Comparison of ENCODE assay signal across 8 cellular contexts in the genomic region with DNA sequence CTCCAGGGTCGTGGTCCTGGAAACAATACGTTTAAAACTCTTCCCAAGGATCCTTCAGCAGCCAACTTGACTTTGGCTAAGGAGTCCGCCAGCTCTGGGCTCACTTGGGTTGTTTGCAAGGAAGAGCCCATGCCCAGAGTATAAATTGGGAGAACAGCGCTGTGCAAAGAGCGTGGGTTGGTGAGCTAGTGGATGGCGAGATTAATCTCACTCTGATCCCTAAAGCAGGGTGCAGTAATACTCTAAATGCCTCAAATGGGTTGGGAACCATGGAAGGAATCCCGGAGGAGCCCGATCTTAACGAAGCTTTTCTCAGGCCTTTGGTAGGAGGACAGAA. TPM values are rescaled to one million over a fixed set of nuclear protein-coding genes. Genes with fewer than 3 reads are reported as not detected.
DNase-seq lines count a peak whose midpoint lies in the region; ATAC-seq and TF ChIP-seq lines count a peak whose summit lies in the region.

No MANE protein-coding gene starts in this region.

- no peaks in the 10 kb centered on the region for H3K9me3 ChIP-seq in hepatocyte (ENCODE audit: low read depth)
- H3K9me3 ChIP-seq in smooth muscle cell (replicated peaks; ENCODE audit: low read depth), result no peaks in the 10 kb centered on the region

- no peaks in the 10 kb centered on the region for H3K9me2 ChIP-seq in hepatocyte (replicated peaks; ENCODE audit: insufficient read depth)

- peaks cover 22% of the 10 kb centered on the region for H3K36me3 Mint-ChIP-seq in activated T-helper 2 cell treated with anti-CD3 and anti-CD28 coated beads, Interferon-gamma antibody, Interleukin-2, Interleukin-4, amounts not matched to agents 10 μg/mL and 5 μg/mL and 100 μg/mL, durations not matched to agents 14 hours and 24 hours and 36 hours (ENCODE audit: low read depth)

- H3K4me3 ChIP-seq in H7 (ENCODE audit: insufficient read depth, low read depth, low read length), result peak overlapping the region; percentile 38
- no peak overlapping the region for H3K4me3 ChIP-seq in hepatocyte
- H3K4me3 ChIP-seq in smooth muscle cell, result peak overlapping the region; percentile 80

- peaks cover 4% of the 10 kb centered on the region for H3K9me3 Mint-ChIP-seq in activated T-helper 2 cell treated with anti-CD3 and anti-CD28 coated beads, Interferon-gamma antibody, Interleukin-2, Interleukin-4, amounts not matched to agents 10 μg/mL and 5 μg/mL and 100 μg/mL, durations not matched to agents 14 hours and 24 hours and 36 hours

- peak overlapping the region; percentile 63 for H3K9ac ChIP-seq in smooth muscle cell (ENCODE audit: low read depth)

- TF ChIP-seq CTCF in hepatocyte (IDR thresholded peaks at IDR 0.05; ENCODE audit: poor library complexity) (no peak), smooth muscle cell (IDR thresholded peaks at IDR 0.05; ENCODE audit: borderline replicate concordance, insufficient read depth, poor library complexity, severe bottlenecking) (no peak)

- H3F3A ChIP-seq in smooth muscle cell (ENCODE audit: low read depth), result peaks cover 9% of the 10 kb centered on the region

- H3K27ac Mint-ChIP-seq in activated T-helper 2 cell treated with anti-CD3 and anti-CD28 coated beads, Interferon-gamma antibody, Interleukin-2, Interleukin-4, amounts not matched to agents 10 μg/mL and 5 μg/mL and 100 μg/mL, durations not matched to agents 14 hours and 24 hours and 36 hours, result peak overlapping the region; percentile 90

- H3K4me1 Mint-ChIP-seq in activated T-helper 2 cell treated with anti-CD3 and anti-CD28 coated beads, Interferon-gamma antibody, Interleukin-2, Interleukin-4, amounts not matched to agents 10 μg/mL and 5 μg/mL and 100 μg/mL, durations not matched to agents 14 hours and 24 hours and 36 hours (ENCODE audit: low read depth), result peaks cover 36% of the 10 kb centered on the region

- H4K20me1 ChIP-seq in hepatocyte (ENCODE audit: insufficient read depth, poor library complexity, severe bottlenecking) (no peaks in the 10 kb centered on the region), smooth muscle cell (ENCODE audit: low read depth) (no peaks in the 10 kb centered on the region)

- H3K79me2 ChIP-seq in hepatocyte (peaks cover 26% of the 10 kb centered on the region), smooth muscle cell (ENCODE audit: low read depth) (peaks cover 29% of the 10 kb centered on the region)

- peaks cover 2% of the 10 kb centered on the region for H3K27me3 Mint-ChIP-seq in activated T-helper 2 cell treated with anti-CD3 and anti-CD28 coated beads, Interferon-gamma antibody, Interleukin-2, Interleukin-4, amounts not matched to agents 10 μg/mL and 5 μg/mL and 100 μg/mL, durations not matched to agents 14 hours and 24 hours and 36 hours (ENCODE audit: low read depth)

- H2AFZ ChIP-seq in hepatocyte, result peak overlapping the region; percentile 96
- H2AFZ ChIP-seq in smooth muscle cell (ENCODE audit: low read depth), result peak overlapping the region; percentile 97

- peak overlapping the region; percentile 70 for H3K4me2 ChIP-seq in hepatocyte
- H3K4me2 ChIP-seq in smooth muscle cell, result peak overlapping the region; percentile 99

- 81% methylated on average over 9 of the region's 9 CpGs for WGBS in hepatocyte (ENCODE audit: low lambda C conversion rate, missing lambda C conversion rate)
- 66% methylated on average over 9 of the region's 9 CpGs for WGBS in smooth muscle cell (ENCODE audit: low lambda C conversion rate)

- intact Hi-C loops in activated T-helper 2 cell treated with anti-CD3 and anti-CD28 coated beads, Interferon-gamma antibody, Interleukin-2, Interleukin-4, amounts not matched to agents 10 μg/mL and 5 μg/mL and 100 μg/mL, durations not matched to agents 14 hours and 24 hours and 36 hours (cut with micrococcal nuclease), result loop anchor here (2.0 to 5.0 kb wide), 4 partner anchors 60 to 990 kb away; partner anchors contain the start of genes ASNS, LMTK2 and SEM1

- H3K4me3 Mint-ChIP-seq in activated T-helper 2 cell treated with anti-CD3 and anti-CD28 coated beads, Interferon-gamma antibody, Interleukin-2, Interleukin-4, amounts not matched to agents 10 μg/mL and 5 μg/mL and 100 μg/mL, durations not matched to agents 14 hours and 24 hours and 36 hours (ENCODE audit: low read depth), result peak overlapping the region; percentile 95

- H3K4me1 ChIP-seq in hepatocyte (ENCODE audit: insufficient read depth), result peaks cover 14% of the 10 kb centered on the region
- peaks cover 18% of the 10 kb centered on the region for H3K4me1 ChIP-seq in smooth muscle cell (ENCODE audit: low read depth)

- H3K27me3 ChIP-seq in H7 (ENCODE audit: control insufficient read depth, insufficient read depth, low read length) (no peaks in the 10 kb centered on the region), hepatocyte (no peaks in the 10 kb centered on the region), smooth muscle cell (ENCODE audit: low read depth) (no peaks in the 10 kb centered on the region)

- no peak for DNase-seq in H7
- DNase-seq in activated T-helper 2 cell treated with anti-CD3 and anti-CD28 coated beads, Interferon-gamma antibody, Interleukin-2, Interleukin-4, amounts not matched to agents 10 μg/mL and 5 μg/mL and 100 μg/mL, durations not matched to agents 14 hours and 24 hours and 36 hours (ENCODE audit: low spot score), result no peak
- DNase-seq in hepatocyte (ENCODE audit: low spot score), result no peak
- DNase-seq in smooth muscle cell (lab: John Stamatoyannopoulos, UW; ENCODE audit: unreplicated experiment), result no peak
- DNase-seq in NCI-H146 (lab: John Stamatoyannopoulos, UW), result no peak
- DNase-seq in D341Med (ENCODE audit: low spot score), result no peak

- no peak for ATAC-seq in GM19455 (IDR thresholded peaks at IDR 0.05; ENCODE audit: unreplicated experiment)
- no peak for ATAC-seq in HG03097 (IDR thresholded peaks at IDR 0.05; ENCODE audit: low FRiP score, unreplicated experiment)

- H3K36me3 ChIP-seq in H7 (replicated peaks; ENCODE audit: control insufficient read depth, insufficient read depth, low read length), result no peaks in the 10 kb centered on the region
- H3K36me3 ChIP-seq in hepatocyte (replicated peaks; ENCODE audit: insufficient read depth, low read depth), result no peaks in the 10 kb centered on the region
- H3K36me3 ChIP-seq in smooth muscle cell (ENCODE audit: low read depth), result no peaks in the 10 kb centered on the region

- H3K27ac ChIP-seq in hepatocyte (peak overlapping the region; percentile 91), smooth muscle cell (ENCODE audit: low read depth) (peak overlapping the region; percentile 66)

RNA-seq across cellular contexts. Expression of gene SDHAF3, which starts 0.5 kb away (rescaled TPM):
- 31.3 and 41.3 TPM in 2 replicates for total RNA-seq in H7 (2014; rRNA removed; shearing (Covaris generic))
- total RNA-seq in activated T-helper 2 cell treated with anti-CD3 and anti-CD28 coated beads, Interferon-gamma antibody, Interleukin-2, Interleukin-4, amounts not matched to agents 10 μg/mL and 5 μg/mL and 100 μg/mL, durations not matched to agents 14 hours and 24 hours and 36 hours, result 23.7 and 26.9 TPM in 2 replicates
- 17.5 and 22.1 TPM in 2 replicates for total RNA-seq in hepatocyte
- 19.2 and 20.1 TPM in 2 replicates for polyA plus RNA-seq in hepatocyte
- total RNA-seq in smooth muscle cell, result 15.6 and 25.6 TPM in 2 replicates
- 28.5 and 29.1 TPM in 2 replicates for polyA plus RNA-seq in smooth muscle cell
